ENCODE assay signal across 10 cellular contexts in the genomic region with DNA sequence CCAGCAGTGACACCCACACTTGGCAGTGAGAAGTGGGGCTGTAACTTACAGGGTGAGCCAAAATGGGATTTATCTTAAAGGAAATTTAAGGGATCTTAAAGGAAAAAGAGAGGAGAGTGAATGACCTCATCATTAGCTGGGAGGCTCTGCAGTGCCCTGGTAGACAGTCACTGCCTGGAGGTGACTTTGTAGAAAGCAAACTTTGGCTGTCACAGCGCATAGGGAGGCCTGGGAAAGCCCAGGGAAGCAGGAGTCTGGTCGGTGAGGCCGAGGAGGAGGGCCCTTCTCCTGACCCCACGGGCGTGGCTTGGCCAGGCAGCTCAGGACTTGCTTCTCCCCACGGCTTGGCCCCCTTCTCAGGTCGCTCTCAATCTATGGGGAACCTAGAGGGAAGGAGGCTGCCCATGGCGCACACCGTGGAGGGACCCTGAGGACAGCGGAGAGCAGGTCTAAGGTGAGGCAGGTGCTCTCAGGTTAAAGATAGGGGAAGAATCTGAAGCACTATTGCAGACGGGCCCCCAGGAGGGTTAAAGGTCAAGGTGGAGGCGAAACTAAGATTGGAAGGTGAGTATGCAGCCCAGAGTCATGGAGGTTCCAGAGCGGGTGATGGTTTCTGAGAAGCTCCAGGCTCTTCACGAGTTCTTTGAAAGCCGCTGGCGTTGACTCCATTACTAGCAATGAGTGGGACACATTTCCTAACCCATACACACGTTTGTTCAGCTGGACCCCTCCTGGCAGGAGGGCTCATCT. TPM values are rescaled to one million over a fixed set of nuclear protein-coding genes. Genes with fewer than 3 reads are reported as not detected.
A peak's percentile ranks its signal among the peaks of the same experiment; 100 is the strongest.
DNase-seq lines count a peak whose midpoint lies in the region; ATAC-seq and TF ChIP-seq lines count a peak whose summit lies in the region.
"Had no signal": no experiment of that assay in that cellular context is flagged by ENCODE, and none has a peak within 500 bp of the region (broad histone marks: within the 10 kb centered on the region; RNA-seq: fewer than 3 reads in every experiment).

No MANE protein-coding gene starts in this region.

- 0 out of 2 replicates have a peak, but pooled peaks cover 4% of the 10 kb centered on the region for H3F3A ChIP-seq in OCI-LY1 (ENCODE audit: insufficient read depth, low read length)

- no peak overlapping the region for H3K27ac ChIP-seq in OCI-LY1 (ENCODE audit: low read depth, low read length, poor library complexity, severe bottlenecking)
- no peak overlapping the region for H3K27ac ChIP-seq in effector memory CD4-positive, alpha-beta T cell (ENCODE audit: insufficient read depth, low read length, poor library complexity, severe bottlenecking)
- peak overlapping the region; percentile 73 for H3K27ac ChIP-seq in neutrophil
- H3K27ac ChIP-seq in adrenal gland = no peak overlapping the region

- CTCF ChIA-PET in MCF 10A (lab: Yijun Ruan, JAX) = interaction anchor here (0.6 to 0.9 kb wide), 4 partner anchors 13 to 56 kb away, joined by 3 to 7 read pairs (median 4); partner anchors contain the start of gene NQO2

- H3K27me3 ChIP-seq in OCI-LY1 (ENCODE audit: insufficient read depth, low read length) = peaks cover 6% of the 10 kb centered on the region; the same call in 1 of the 2 replicates
- no peaks in the 10 kb centered on the region for H3K27me3 ChIP-seq in effector memory CD4-positive, alpha-beta T cell (replicated peaks; ENCODE audit: control insufficient read depth, insufficient read depth, low read length, poor library complexity, severe bottlenecking)
- H3K27me3 ChIP-seq in neutrophil = no peaks in the 10 kb centered on the region
- no peaks in the 10 kb centered on the region for H3K27me3 ChIP-seq in adrenal gland

- no peak for TF ChIP-seq CTCF in OCI-LY1 (IDR thresholded peaks at IDR 0.05; ENCODE audit: low read length)
- TF ChIP-seq CTCF in neutrophil (IDR thresholded peaks at IDR 0.05) = no peak
- no peak for TF ChIP-seq CTCF in MCF 10A (IDR thresholded peaks at IDR 0.05; ENCODE audit: unreplicated experiment)
- TF ChIP-seq CTCF in adrenal gland (IDR thresholded peaks at IDR 0.05) = no peak

- no peak overlapping the region for H3K4me3 Mint-ChIP-seq in MCF 10A (ENCODE audit: unreplicated experiment)

- H3K27ac Mint-ChIP-seq in MCF 10A (ENCODE audit: low read depth, unreplicated experiment) = no peak overlapping the region

- no peaks in the 10 kb centered on the region for H3K4me1 Mint-ChIP-seq in MCF 10A (ENCODE audit: insufficient read depth, unreplicated experiment)

- WGBS in adrenal gland, 4 donors = 80 to 87% (median 84%) methylated on average over 11 to 17 of the region's 17 CpGs

- no TSS peak for BruUV-seq in MCF 10A (replicated peaks; lab: Mats Ljungman, UMichigan)

- peak overlapping the region; percentile 64 for H3K9ac ChIP-seq in OCI-LY1 (ENCODE audit: low read length)

- DNase-seq in NCI-H748 (lab: John Stamatoyannopoulos, UW; ENCODE audit: unreplicated experiment) = peak; percentile 63
- no peak for DNase-seq in NCI-H748 treated with DMSO at 0.1 percent for 48 hours (lab: John Stamatoyannopoulos, UW)
- DNase-seq in effector memory CD4-positive, alpha-beta T cell = no peak
- no peak for DNase-seq in MCF 10A (ENCODE audit: unreplicated experiment)
- DNase-seq in adrenal gland = no peak
- DNase-seq: GF-D8, NCI-H1092 had no signal

- H3K36me3 ChIP-seq in OCI-LY1 (ENCODE audit: insufficient read depth, low read length) = no peaks in the 10 kb centered on the region; the same call in 1 of the 2 replicates
- H3K36me3 ChIP-seq in effector memory CD4-positive, alpha-beta T cell (ENCODE audit: control insufficient read depth, insufficient read depth, low read length) = no peaks in the 10 kb centered on the region
- H3K36me3 ChIP-seq in neutrophil = no peaks in the 10 kb centered on the region
- no peaks in the 10 kb centered on the region for H3K36me3 ChIP-seq in adrenal gland (replicated peaks in 1 of 2)

- H3K4me3 ChIP-seq in OCI-LY1 (ENCODE audit: low read depth, low read length, poor library complexity, severe bottlenecking) (peak overlapping the region; percentile 64), neutrophil (ENCODE audit: low read depth in 1 of 2, low read length in 1 of 2) (peak overlapping the region; percentile 78 to 80), adrenal gland (no peak overlapping the region)
- peak overlapping the region; percentile 41 for H3K4me3 ChIP-seq in effector memory CD4-positive, alpha-beta T cell (ENCODE audit: insufficient read depth, low read depth, low read length, poor library complexity, severe bottlenecking)

- no peaks in the 10 kb centered on the region for H3K79me2 ChIP-seq in OCI-LY1 (ENCODE audit: insufficient read depth, low read length)

- H3K4me2 ChIP-seq in OCI-LY1 (ENCODE audit: low read length) = peak overlapping the region; percentile 72

- POLR2A ChIA-PET in MCF 10A (lab: Yijun Ruan, JAX) = no interaction called here

- H3K36me3 Mint-ChIP-seq in MCF 10A (ENCODE audit: insufficient read depth, unreplicated experiment) = no peaks in the 10 kb centered on the region

- no peaks in the 10 kb centered on the region for H3K9me3 Mint-ChIP-seq in MCF 10A (ENCODE audit: unreplicated experiment)

- peak overlapping the region; percentile 53; the same call in 1 of the 2 replicates for H2AFZ ChIP-seq in OCI-LY1 (ENCODE audit: low read length)

- intact Hi-C loops in MCF 10A (cut with micrococcal nuclease) (loop anchor here (10.0 kb wide), 1 partner anchor 208 kb away; the partner anchor contains the start of gene SERPINB1), adrenal gland (cut with DNase I) (loop anchor here in 1 of 2 donors (5.0 kb wide), 1 partner anchor 45 kb away; no protein-coding TSS in a partner anchor)

- TF ChIP-seq POLR2A in adrenal gland (IDR thresholded peaks at IDR 0.05) = no peak

- H3K9me3 ChIP-seq in OCI-LY1 (ENCODE audit: low read length) (no peaks in the 10 kb centered on the region), neutrophil (no peaks in the 10 kb centered on the region), adrenal gland (replicated peaks in 1 of 3) (no peaks in the 10 kb centered on the region)
- H3K9me3 ChIP-seq in effector memory CD4-positive, alpha-beta T cell (ENCODE audit: control insufficient read depth, low read length) = no peaks in the 10 kb centered on the region

- H3K27me3 Mint-ChIP-seq in MCF 10A (ENCODE audit: insufficient read depth, unreplicated experiment) = no peaks in the 10 kb centered on the region

- ATAC-seq in activated CD4-positive, CD25-positive, alpha-beta regulatory T cell treated with anti-CD3 and anti-CD28 coated beads, Interleukin-2, amount 50 U/mL, for 24 hours = no peak

- H4K20me1 ChIP-seq in OCI-LY1 (ENCODE audit: insufficient read depth, low read length) = no peaks in the 10 kb centered on the region

- peaks cover 29% of the 10 kb centered on the region for H3K4me1 ChIP-seq in OCI-LY1 (ENCODE audit: insufficient read depth, low read length, severe bottlenecking)
- H3K4me1 ChIP-seq in effector memory CD4-positive, alpha-beta T cell (ENCODE audit: control insufficient read depth, insufficient read depth, low read length, poor library complexity, severe bottlenecking) = peaks cover 6% of the 10 kb centered on the region
- H3K4me1 ChIP-seq in neutrophil (ENCODE audit: control insufficient read depth in 1 of 2, insufficient read depth in 1 of 2, low read depth in 1 of 2, low read length in 1 of 2) = peaks cover 27 to 30% of the 10 kb centered on the region in 2 experiments
- H3K4me1 ChIP-seq in adrenal gland (replicated peaks in 1 of 2) = peaks cover 0 to 4% of the 10 kb centered on the region in 2 donors

- H3K9me2 ChIP-seq in OCI-LY1 (ENCODE audit: low read depth, low read length) = no peaks in the 10 kb centered on the region

RNA-seq across cellular contexts. Expression of gene RIPK1, which starts 15.6 kb away (rescaled TPM):
- total RNA-seq in MCF 10A (2022) (16.8 and 21.2 TPM in 2 replicates), adrenal gland (10 to 100 TPM; 17.9 to 21.7 (median 20.3) TPM)
- polyA plus RNA-seq in adrenal gland = 10 to 100 TPM; 18.9 to 20.9 (median 20.9) TPM

RNA-seq across cellular contexts. Expression of gene NQO2, which starts 53.0 kb away (rescaled TPM):
- 18.6 and 20.0 TPM in 2 replicates for total RNA-seq in MCF 10A (2022)
- total RNA-seq in adrenal gland = 100 to 1,000 TPM; 133 to 200 (median 146) TPM
- 100 to 1,000 TPM; 100 to 177 (median 158) TPM for polyA plus RNA-seq in adrenal gland

Comparison
In these comparisons a context has a peak if more than half of its experiments do, and no peak if none do; other contexts are left out.
1. H3K4me3 ChIP-seq: peak in OCI-LY1 (single experiment), effector memory CD4-positive, alpha-beta T cell (single experiment) and neutrophil (2 of 2); none in adrenal gland (0 of 4).